22 cellular contexts compared by ENCODE assay signal in the genomic region with DNA sequence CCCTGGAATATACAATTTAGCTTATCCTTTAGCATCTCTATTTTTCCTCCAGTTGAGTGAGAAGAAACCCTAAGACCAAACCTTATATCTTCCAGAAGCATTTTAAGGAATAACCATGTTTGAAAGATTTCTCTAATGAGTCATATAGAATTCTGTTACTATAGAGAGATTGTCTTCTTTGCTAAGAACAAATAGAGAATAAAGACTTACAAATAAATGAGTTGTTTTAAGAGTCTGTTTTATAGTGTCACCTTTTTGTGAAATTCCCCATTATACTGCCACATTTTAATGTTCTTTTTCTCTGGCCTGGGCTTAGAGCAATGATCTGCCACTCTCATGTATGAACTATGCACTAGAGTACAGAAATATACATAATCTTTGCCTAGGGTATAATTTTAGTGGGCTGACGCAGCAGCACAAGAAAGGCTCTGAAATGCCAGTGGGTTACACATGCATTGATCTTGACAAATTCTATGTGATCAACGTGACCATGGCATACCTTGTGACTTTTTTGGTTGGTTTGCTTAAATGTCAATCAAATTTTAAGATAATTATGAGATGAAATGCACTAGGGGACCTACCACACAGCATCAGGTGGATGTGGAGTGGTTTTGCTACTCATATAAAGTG.
"Had no signal": no experiment of that assay in that cellular context is flagged by ENCODE, and none has a peak within 500 bp of the region (broad histone marks: within the 10 kb centered on the region; RNA-seq: fewer than 3 reads in every experiment).

No MANE protein-coding gene starts in this region.

- H3K4me1 ChIP-seq: upper lobe of left lung had no signal

- H3K4me3 Mint-ChIP-seq: activated B cell treated with CpG ODN at 0.5 μM for 24 hours; activated CD8-positive, alpha-beta T cell treated with anti-CD3 and anti-CD28 coated beads for 36 hours; activated naive CD8-positive, alpha-beta T cell treated with anti-CD3 and anti-CD28 coated beads, Interleukin-2, amount 10 ng/mL, durations not matched to agents 7 days and 5 days had no signal

- ATAC-seq: activated CD8-positive, alpha-beta T cell treated with anti-CD3 and anti-CD28 coated beads for 36 hours; heart left ventricle; left ventricle myocardium superior; natural killer cell treated with Interleukin-12 subunit alpha and Interleukin-12 subunit beta and Interleukin-15 and Interleukin-18, amount 100 ng/mL, for 72 hours; psoas muscle had no signal

- H3K27me3 ChIP-seq: heart left ventricle, ovary, right atrium auricular region, spleen, upper lobe of left lung had no signal

- H3K4me3 ChIP-seq: coronary artery, heart left ventricle, ovary, psoas muscle, right atrium auricular region, spleen, thoracic aorta, upper lobe of left lung had no signal

- H3K36me3 ChIP-seq: heart left ventricle, ovary, right atrium auricular region, spleen, thoracic aorta, upper lobe of left lung had no signal

- H3K9me3 ChIP-seq: heart left ventricle, ovary, psoas muscle, right atrium auricular region, spleen, thoracic aorta, upper lobe of left lung had no signal

- H3K36me3 Mint-ChIP-seq: activated naive CD8-positive, alpha-beta T cell treated with anti-CD3 and anti-CD28 coated beads, Interleukin-2, amount 10 ng/mL, durations not matched to agents 7 days and 5 days; natural killer cell treated with Interleukin-12 subunit alpha and Interleukin-12 subunit beta and Interleukin-15 and Interleukin-18, amount 100 ng/mL, for 72 hours had no signal

- H3K9me3 Mint-ChIP-seq: activated B cell treated with CpG ODN at 0.5 μM for 24 hours; natural killer cell treated with Interleukin-12 subunit alpha and Interleukin-12 subunit beta and Interleukin-15 and Interleukin-18, amount 100 ng/mL, for 72 hours had no signal

- H3K27me3 Mint-ChIP-seq: activated B cell treated with CpG ODN at 0.5 μM for 24 hours; activated CD8-positive, alpha-beta T cell treated with anti-CD3 and anti-CD28 coated beads for 36 hours; activated naive CD8-positive, alpha-beta T cell treated with anti-CD3 and anti-CD28 coated beads, Interleukin-2, amount 10 ng/mL, durations not matched to agents 7 days and 5 days; natural killer cell treated with Interleukin-12 subunit alpha and Interleukin-12 subunit beta and Interleukin-15 and Interleukin-18, amount 100 ng/mL, for 72 hours had no signal

- H3K27ac ChIP-seq: coronary artery, heart left ventricle, ovary, psoas muscle, right atrium auricular region, spleen, thoracic aorta, upper lobe of left lung had no signal

- DNase-seq: activated B cell treated with CpG ODN at 0.5 μM for 24 hours; activated CD4-positive, alpha-beta T cell treated with anti-CD3 and anti-CD28 coated beads for 4 hours; activated CD8-positive, alpha-beta T cell treated with anti-CD3 and anti-CD28 coated beads for 36 hours; activated naive CD4-positive, alpha-beta T cell treated with Interleukin-2 at 50 U/mL for 16 hours; activated naive CD8-positive, alpha-beta T cell treated with anti-CD3 and anti-CD28 coated beads, Interleukin-2, amount 10 ng/mL, durations not matched to agents 7 days and 5 days; activated T-cell treated with anti-CD3 and anti-CD28 coated beads, Interleukin-2, amount 50 U/mL, for 1 hour; amniotic stem cell; cerebellar nuclear complex; heart left ventricle; left ventricle myocardium superior; mammary epithelial cell; ovary; psoas muscle; spleen; stimulated activated CD4-positive, alpha-beta T cell treated with anti-CD3 and anti-CD28 coated beads, Interleukin-4, amount 100 ng/mL, for 1 hour; stimulated activated naive CD4-positive, alpha-beta T cell treated with Interleukin-2 at 50 U/mL for 16 hours; T1000 had no signal
